In genomic region chr5:111211341-111211740, GRCh38 we compare ENCODE assay signal across 12 cellular contexts. TPM values are rescaled to one million over a fixed set of nuclear protein-coding genes. Genes with fewer than 3 reads are reported as not detected.
DNase-seq lines count a peak whose midpoint lies in the region; ATAC-seq and TF ChIP-seq lines count a peak whose summit lies in the region.
"Had no signal": no experiment of that assay in that cellular context is flagged by ENCODE, and none has a peak within 500 bp of the region (broad histone marks: within the 10 kb centered on the region; RNA-seq: fewer than 3 reads in every experiment).

No MANE protein-coding gene starts in this region.

- H3K9ac ChIP-seq in OCI-LY1 (ENCODE audit: low read length), result no peak overlapping the region
- no peak overlapping the region for H3K9ac ChIP-seq in mammary epithelial cell (ENCODE audit: insufficient read depth, low read length)

- WGBS in mammary epithelial cell (ENCODE audit: low coverage, missing lambda C conversion rate), result 88% methylated on average over 1 of the region's 1 CpG

- intact Hi-C loops in OCI-LY7 (cut with micrococcal nuclease; ENCODE audit: unreplicated experiment), result no loop called here
- intact Hi-C loops in mammary epithelial cell (cut with micrococcal nuclease), result no loop called here

- DNase-seq in NOMO-1 treated with DMSO at 0.1 percent for 48 hours (lab: John Stamatoyannopoulos, UW; ENCODE audit: unreplicated experiment) (no peak), OCI-LY7 (ENCODE audit: low spot score) (no peak), mammary epithelial cell (no peak), WTC11 (ENCODE audit: low spot score) (no peak)
- DNase-seq: activated CD4-positive, CD25-positive, alpha-beta regulatory T cell; dermis blood vessel endothelial cell; SHP77 treated with DMSO at 0.1 percent for 48 hours had no signal

- H3K36me3 ChIP-seq in OCI-LY1 (ENCODE audit: insufficient read depth, low read length) (no peaks in the 10 kb centered on the region), OCI-LY7 (ENCODE audit: insufficient read depth, low read length) (no peaks in the 10 kb centered on the region), mammary epithelial cell (ENCODE audit: insufficient read depth, low read length) (no peaks in the 10 kb centered on the region)

- H3K4me1 ChIP-seq in OCI-LY1 (ENCODE audit: insufficient read depth, low read length, severe bottlenecking) (peaks cover 32% of the 10 kb centered on the region), OCI-LY7 (ENCODE audit: insufficient read depth, low read length, poor library complexity, severe bottlenecking) (no peaks in the 10 kb centered on the region), mammary epithelial cell (ENCODE audit: insufficient read depth, low read length) (no peaks in the 10 kb centered on the region)

- H4K20me1 ChIP-seq in OCI-LY1 (ENCODE audit: insufficient read depth, low read length), result no peaks in the 10 kb centered on the region
- H4K20me1 ChIP-seq in OCI-LY7 (ENCODE audit: insufficient read depth, low read length), result no peaks in the 10 kb centered on the region
- H4K20me1 ChIP-seq in mammary epithelial cell (ENCODE audit: insufficient read depth, low read length), result no peaks in the 10 kb centered on the region

- no peak overlapping the region for H3K27ac ChIP-seq in OCI-LY1 (ENCODE audit: low read depth, low read length, poor library complexity, severe bottlenecking)
- H3K27ac ChIP-seq in OCI-LY7 (ENCODE audit: low read depth, low read length, poor library complexity, severe bottlenecking), result no peak overlapping the region
- no peak overlapping the region for H3K27ac ChIP-seq in mammary epithelial cell (ENCODE audit: insufficient read depth, low read depth, low read length)

- CTCF ChIA-PET in OCI-LY7 (lab: Charles Lee; ENCODE audit: unreplicated experiment), result no interaction called here
- CTCF ChIA-PET in mammary epithelial cell (lab: Charles Lee; ENCODE audit: low non-redundant PET), result no interaction called here
- CTCF ChIA-PET in WTC11 (lab: Charles Lee), result no interaction called here

- no peak overlapping the region for H3K4me3 Mint-ChIP-seq in WTC11

- dilution Hi-C loops in mammary epithelial cell (cut with HindIII; ENCODE audit: low sequenced_read_pairs), result no loop called here

- H3K79me2 ChIP-seq in OCI-LY1 (ENCODE audit: insufficient read depth, low read length) (no peaks in the 10 kb centered on the region), OCI-LY7 (ENCODE audit: insufficient read depth, low read depth, low read length) (no peaks in the 10 kb centered on the region), mammary epithelial cell (ENCODE audit: insufficient read depth, low read length) (no peaks in the 10 kb centered on the region)

- H3K27ac Mint-ChIP-seq in WTC11, result no peak overlapping the region

- H3K9me3 ChIP-seq in OCI-LY1 (ENCODE audit: low read length), result peaks cover 2% of the 10 kb centered on the region; the same call in 1 of the 2 replicates
- no peaks in the 10 kb centered on the region for H3K9me3 ChIP-seq in OCI-LY7 (ENCODE audit: low read length)
- no peaks in the 10 kb centered on the region for H3K9me3 ChIP-seq in mammary epithelial cell (replicated peaks; ENCODE audit: insufficient read depth, low read length)

- peak overlapping the region; percentile 87; the same call in 1 of the 2 replicates for H2AFZ ChIP-seq in OCI-LY1 (ENCODE audit: low read length)
- no peak overlapping the region for H2AFZ ChIP-seq in OCI-LY7 (ENCODE audit: low read length)
- H2AFZ ChIP-seq in mammary epithelial cell (ENCODE audit: low read depth, low read length), result no peak overlapping the region

- peaks cover 4% of the 10 kb centered on the region for H3K9me3 Mint-ChIP-seq in WTC11

- in situ Hi-C loops in mammary epithelial cell (cut with MboI; ENCODE audit: low sequenced_read_pairs in 2 of 2), result no loop called here

- BruUV-seq in OCI-LY7 (replicated peaks; lab: Mats Ljungman, UMichigan) (no TSS peak), mammary epithelial cell (replicated peaks; lab: Mats Ljungman, UMichigan) (no TSS peak)

- no peak overlapping the region for H3K4me3 ChIP-seq in OCI-LY1 (ENCODE audit: low read depth, low read length, poor library complexity, severe bottlenecking)
- H3K4me3 ChIP-seq in OCI-LY7 (ENCODE audit: low read depth, low read length, poor library complexity, severe bottlenecking), result no peak overlapping the region
- no peak overlapping the region for H3K4me3 ChIP-seq in mammary epithelial cell (replicated peaks in 1 of 3; ENCODE audit: insufficient read depth in 1 of 3, low read depth in 2 of 3, low read length in 3 of 3)
- H3K4me3 ChIP-seq: smooth muscle cell had no signal

- no peaks in the 10 kb centered on the region for H3K27me3 Mint-ChIP-seq in WTC11 (ENCODE audit: low read depth)

- POLR2A ChIA-PET in OCI-LY7 (lab: Charles Lee), result interaction anchor here (0.6 to 1.2 kb wide), 3 partner anchors 29 to 310 kb away, joined by 3 to 5 read pairs (median 3); no protein-coding TSS in a partner anchor
- POLR2A ChIA-PET in WTC11 (lab: Charles Lee), result interaction anchor here (1.0 kb wide), 1 partner anchor 359 kb away, joined by 4 read pairs; no protein-coding TSS in a partner anchor

- H3K4me1 Mint-ChIP-seq in WTC11, result peaks cover 16% of the 10 kb centered on the region

- ATAC-seq in GM18508 (IDR thresholded peaks at IDR 0.05; ENCODE audit: insufficient read depth, unreplicated experiment) (peak; percentile 91), GM19455 (IDR thresholded peaks at IDR 0.05; ENCODE audit: unreplicated experiment) (peak; percentile 75), HG02938 (IDR thresholded peaks at IDR 0.05; ENCODE audit: unreplicated experiment) (peak; percentile 96), WTC11 (no peak)

- no peaks in the 10 kb centered on the region for H3F3A ChIP-seq in OCI-LY1 (ENCODE audit: insufficient read depth, low read length)

- TF ChIP-seq CTCF in OCI-LY1 (IDR thresholded peaks at IDR 0.05; ENCODE audit: low read length), result no peak
- no peak for TF ChIP-seq CTCF in OCI-LY7 (conservative IDR thresholded peaks at IDR 0.05; ENCODE audit: low read length)
- TF ChIP-seq CTCF in mammary epithelial cell (conservative IDR thresholded peaks at IDR 0.05 in 1 of 2, IDR thresholded peaks at IDR 0.05 in 1 of 2; ENCODE audit: extremely low read depth in 1 of 2, insufficient read depth in 1 of 2, low read depth in 1 of 2, low read length in 2 of 2), result no peak
- no peak for TF ChIP-seq CTCF in WTC11 (IDR thresholded peaks at IDR 0.05)

- H3K9me2 ChIP-seq in OCI-LY1 (ENCODE audit: low read depth, low read length) (no peaks in the 10 kb centered on the region), OCI-LY7 (ENCODE audit: insufficient read depth, low read length) (no peaks in the 10 kb centered on the region)

- no peaks in the 10 kb centered on the region for H3K36me3 Mint-ChIP-seq in WTC11

- H3K27me3 ChIP-seq in OCI-LY1 (ENCODE audit: insufficient read depth, low read length) (no peaks in the 10 kb centered on the region), mammary epithelial cell (ENCODE audit: insufficient read depth, low read length) (no peaks in the 10 kb centered on the region)

- peak overlapping the region; percentile 31 for H3K4me2 ChIP-seq in OCI-LY1 (ENCODE audit: low read length)
- H3K4me2 ChIP-seq in OCI-LY7 (ENCODE audit: low read length), result no peak overlapping the region
- H3K4me2 ChIP-seq in mammary epithelial cell (ENCODE audit: insufficient read depth, low read depth, low read length), result no peak overlapping the region
- H3K4me2 ChIP-seq: smooth muscle cell had no signal

TF ChIP-seq in WTC11, 78 proteins besides CTCF, POLR2A, EP300 and RAD21 (continues in another document):
- no peak for TF ChIP-seq MYBL2 (CRISPR knock-in tag; IDR thresholded peaks at IDR 0.05)
- TF ChIP-seq TP53 (CRISPR knock-in tag; IDR thresholded peaks at IDR 0.05), result no peak
- no peak for TF ChIP-seq ATF1 (CRISPR knock-in tag; IDR thresholded peaks at IDR 0.05)
- TF ChIP-seq USF2 (CRISPR knock-in tag; IDR thresholded peaks at IDR 0.05), result no peak
- no peak for TF ChIP-seq PRDM15 (CRISPR knock-in tag; IDR thresholded peaks at IDR 0.05)

RNA-seq across cellular contexts. Expression of gene CAMK4, which starts 12.8 kb away (rescaled TPM):
- 36.5 and 40.2 TPM in 2 replicates for total RNA-seq in OCI-LY7 (2014; rRNA removed; shearing (Covaris generic))
- 25.4 and 31.2 TPM in 2 replicates for total RNA-seq in OCI-LY7 (2022)
- total RNA-seq in mammary epithelial cell, result 1 to 10 TPM; 1.5 to 9.4 TPM
- 3.6 TPM for polyA plus RNA-seq in mammary epithelial cell
- polyA minus RNA-seq in mammary epithelial cell, result 2.1 TPM
- 5.8 to 10.6 TPM (median 7.4 TPM) in 3 replicates for total RNA-seq in WTC11 (2021)
